In genomic region chr4:80232707-80233370, GRCh38 we compare ENCODE assay signal across 18 cellular contexts. TPM values are rescaled to one million over a fixed set of nuclear protein-coding genes. Genes with fewer than 3 reads are reported as not detected.
DNase-seq lines count a peak whose midpoint lies in the region; ATAC-seq, FAIRE-seq and TF ChIP-seq lines count a peak whose summit lies in the region.
"Had no signal": no experiment of that assay in that cellular context is flagged by ENCODE, and none has a peak within 500 bp of the region (broad histone marks: within the 10 kb centered on the region; RNA-seq: fewer than 3 reads in every experiment).

No MANE protein-coding gene starts in this region.

- no peaks in the 10 kb centered on the region for H3K9me3 Mint-ChIP-seq in HFFc6
- H3K9me3 Mint-ChIP-seq: CD4-positive, alpha-beta T cell; H9 had no signal

- in situ Hi-C loops in K562 (cut with MboI), result no loop called here

- TF ChIP-seq POLR2A in K562 (conservative IDR thresholded peaks at IDR 0.05), result peak; percentile 60; the same call in 1 of the 2 replicates

- H4K20me1 ChIP-seq in K562 (replicated peaks; ENCODE audit: control insufficient read depth, insufficient read depth, low read length), result no peaks in the 10 kb centered on the region

- H3K9me1 ChIP-seq in K562 (ENCODE audit: control insufficient read depth, insufficient read depth, low read length), result no peaks in the 10 kb centered on the region

- ATAC-seq in K562, result peak; percentile 62
- no peak for ATAC-seq in GM21619 (IDR thresholded peaks at IDR 0.05; ENCODE audit: unreplicated experiment)
- ATAC-seq in GM18498 (IDR thresholded peaks at IDR 0.05; ENCODE audit: unreplicated experiment), result no peak

- H3K36me3 ChIP-seq in MG63 (no peaks in the 10 kb centered on the region), K562 (ENCODE audit: control insufficient read depth, insufficient read depth, low read length) (no peaks in the 10 kb centered on the region)

- 0 out of 2 replicates have a peak overlapping the region, but pooled peaks have one; percentile 26 for H3K4me2 ChIP-seq in K562 (ENCODE audit: insufficient read depth, low read length)

- peak overlapping the region; percentile 18 for H3K4me3 ChIP-seq in MG63
- no peak overlapping the region for H3K4me3 ChIP-seq in K562

- no peak overlapping the region for H3K9ac ChIP-seq in K562 (ENCODE audit: insufficient read depth in 1 of 2, low read depth in 2 of 2, low read length in 2 of 2)

- TSS peak; percentile 96 for BruUV-seq in K562 (replicated peaks; lab: Mats Ljungman, UMichigan)

- peaks cover 39% of the 10 kb centered on the region; the same call in 1 of the 2 replicates for H3K4me1 Mint-ChIP-seq in HFFc6 (ENCODE audit: low read depth)
- H3K4me1 Mint-ChIP-seq: H9 had no signal

- CTCF ChIA-PET in K562 (lab: Yijun Ruan, JAX; ENCODE audit: low intra/inter-chr PET ratio), result no interaction called here

- peaks cover 4 to 18% of the 10 kb centered on the region in 2 experiments; a peak in 4 of 5 replicates for H3K4me1 ChIP-seq in K562 (replicated peaks in 1 of 2; ENCODE audit: control insufficient read depth in 2 of 2, insufficient read depth in 2 of 2, low read length in 2 of 2)
- H3K4me1 ChIP-seq: Caco-2 had no signal

- DNase-seq in HFFc6 (no peak), MG63 (no peak), K562 (ENCODE audit: extremely low read depth in 1 of 4, low spot score in 3 of 4) (no peak), activated T-cell treated with anti-CD3 and anti-CD28 coated beads for 4 hours (no peak), NOMO-1 (lab: John Stamatoyannopoulos, UW; ENCODE audit: unreplicated experiment in 2 of 2) (no peak)
- DNase-seq: AML-193; Caco-2; CD4-positive, alpha-beta T cell; H9 had no signal

- peak overlapping the region; percentile 93 for H2AFZ ChIP-seq in K562 (ENCODE audit: low read depth, low read length)

- FAIRE-seq in K562 (lab: Jason Lieb, UNC), result no peak
- FAIRE-seq: A204.1, D721Med, GM12891, GM18507, H1 had no signal

- WGBS in K562 (ENCODE audit: insufficient coverage, low coverage, missing lambda C conversion rate), result 33% methylated on average over 2 of the region's 2 CpGs

- no peak for TF ChIP-seq RAD21 in K562 (CRISPR knock-in tag; conservative IDR thresholded peaks at IDR 0.05 in 1 of 2, IDR thresholded peaks at IDR 0.05 in 1 of 2)

- H3K27me3 Mint-ChIP-seq in HFFc6 (ENCODE audit: insufficient read depth), result no peaks in the 10 kb centered on the region

- POLR2A ChIA-PET in K562 (lab: Yijun Ruan, JAX), result no interaction called here

- H3K27ac Mint-ChIP-seq in HFFc6, result peak overlapping the region; percentile 85
- H3K27ac Mint-ChIP-seq: CD4-positive, alpha-beta T cell; H9 had no signal

- H3K9me3 ChIP-seq in MG63 (no peaks in the 10 kb centered on the region), K562 (replicated peaks; ENCODE audit: control insufficient read depth, insufficient read depth, low read depth, low read length) (no peaks in the 10 kb centered on the region)
- H3K9me3 ChIP-seq: Caco-2 had no signal

- no peaks in the 10 kb centered on the region for H3K36me3 Mint-ChIP-seq in HFFc6 (ENCODE audit: low read depth)

- no peak for TF ChIP-seq CTCF in HFFc6 (IDR thresholded peaks at IDR 0.05)
- no peak for TF ChIP-seq CTCF in K562 (IDR thresholded peaks at IDR 0.05 in 2 of 3, conservative IDR thresholded peaks at IDR 0.05 in 1 of 3; ENCODE audit: insufficient read depth in 2 of 3, low read depth in 1 of 3, low read length in 3 of 3)

- peak overlapping the region; percentile 44; the same call in 2 of the 3 replicates for H3K27ac ChIP-seq in K562 (ENCODE audit: extremely low read depth, low read depth, low read length)
- H3K27ac ChIP-seq: C4-2B had no signal

- intact Hi-C loops in K562 (cut with micrococcal nuclease), result no loop called here

- H3K79me2 ChIP-seq in K562 (ENCODE audit: control insufficient read depth, insufficient read depth, low read length), result no peaks in the 10 kb centered on the region

- H3K27me3 ChIP-seq in MG63 (no peaks in the 10 kb centered on the region), K562 (ENCODE audit: control insufficient read depth in 2 of 2, insufficient read depth in 2 of 2, low read length in 2 of 2) (no peaks in the 10 kb centered on the region)

- no peak for TF ChIP-seq EP300 in K562 (IDR thresholded peaks at IDR 0.05; ENCODE audit: low read length)

- H3K4me3 Mint-ChIP-seq in HFFc6, result peak overlapping the region; percentile 59
- H3K4me3 Mint-ChIP-seq: CD4-positive, alpha-beta T cell; H9 had no signal

TF ChIP-seq in K562, 482 proteins besides CTCF, POLR2A, EP300 and RAD21 (continues in another document):
- 0 out of 2 replicates have a peak, but pooled peaks have one; percentile 24 for TF ChIP-seq POLR2AphosphoS5 (IDR thresholded peaks at IDR 0.05; ENCODE audit: control insufficient read depth, insufficient read depth, low read depth, low read length)
- TF ChIP-seq CEBPB (tag; IDR thresholded peaks at IDR 0.05), result peak; percentile 75
- TF ChIP-seq ZFPM2 (CRISPR knock-in tag; IDR thresholded peaks at IDR 0.05), result no peak
- no peak for TF ChIP-seq CREM (IDR thresholded peaks at IDR 0.05; ENCODE audit: low read depth)
- no peak for TF ChIP-seq ARID1B (IDR thresholded peaks at IDR 0.05)
- TF ChIP-seq RBFOX2 (IDR thresholded peaks at IDR 0.05; ENCODE audit: low read depth, low read length), result peak; percentile 38; the same call in 1 of the 2 replicates
- TF ChIP-seq NFATC3 (IDR thresholded peaks at IDR 0.05), result no peak
- no peak for TF ChIP-seq NBN (IDR thresholded peaks at IDR 0.05; ENCODE audit: low read depth)
- peak; percentile 77 for TF ChIP-seq TBP (optimal IDR thresholded peaks at IDR 0.05; ENCODE audit: low read depth, low read length)
- TF ChIP-seq SAFB (IDR thresholded peaks at IDR 0.05; ENCODE audit: borderline replicate concordance, low read depth, low read length), result no peak
- TF ChIP-seq CC2D1A (IDR thresholded peaks at IDR 0.05), result no peak
- TF ChIP-seq BRCA1 (IDR thresholded peaks at IDR 0.05), result no peak
- no peak for TF ChIP-seq BRCA1 (CRISPR knock-in tag; IDR thresholded peaks at IDR 0.05)

RNA-seq across cellular contexts. Expression of gene FGF5, which starts 33.6 kb away (rescaled TPM):
- 100 to 1,000 TPM; 248 to 569 (median 522) TPM for total RNA-seq in HFFc6 (2021; fragmentation: NEBNext Ultra II Directional; extraction: Animal tissue kit (Norgen Biotek cat#: 25700))
- 19.4 and 20.8 TPM in 2 replicates for total RNA-seq in MG63 (2014; rRNA removed; shearing (Covaris generic); ENCODE audit: low replicate concordance)
- total RNA-seq in K562 (2011; cell fraction: chromatin; rRNA removed; ENCODE audit: low replicate concordance), result 3.0 and 3.2 TPM in 2 replicates
- total RNA-seq in K562 (2011; cell fraction: nucleolus; rRNA removed), result 2.0 and 3.2 TPM in 2 replicates
- total RNA-seq in K562 (2011; cell fraction: nucleoplasm; rRNA removed), result 3.2 and 6.8 TPM in 2 replicates
- total RNA-seq in K562 (2014; rRNA removed) (0.37 and 0.41 TPM in 2 replicates), K562 (2014; rRNA removed; fragmentation: Illumina TruSeq; extraction: Trizol) (1.1 and 1.4 TPM in 2 replicates), K562 (2015; rRNA removed; fragmentation: Illumina TruSeq; extraction: Trizol) (0.68 and 0.76 TPM in 2 replicates), K562 (2021) (2.0 and 2.7 TPM in 2 replicates)
- polyA plus RNA-seq in K562 (2011; rRNA removed) (2.2 and 2.7 TPM in 2 replicates), K562 (2014; fragmentation: Illumina TruSeq; extraction: Trizol) (1.4 TPM in 2 replicates), K562 (2014; fragmentation: Nextera tagmentation; extraction: Ambion mirVana) (under 1 TPM; 0.38 to 0.61 TPM), K562 (2014; rRNA removed) (1.1 and 1.2 TPM in 2 replicates)
- 1.3 and 3.6 TPM in 2 replicates for polyA plus RNA-seq in K562 (2011; cell fraction: cytosol; rRNA removed)
- polyA plus RNA-seq in K562 (2011; cell fraction: nucleus; rRNA removed), result 0.93 and 2.8 TPM in 2 replicates
- 1.2 and 2.4 TPM in 2 replicates for polyA plus RNA-seq in K562 (2012)
- 2.2 and 2.5 TPM in 2 replicates for polyA minus RNA-seq in K562 (2011; rRNA and poly(A)+ RNA removed)
- 1.7 and 4.0 TPM in 2 replicates for polyA minus RNA-seq in K562 (2011; cell fraction: cytosol; rRNA and poly(A)+ RNA removed)
- 3.9 and 6.6 TPM in 2 replicates for polyA minus RNA-seq in K562 (2011; cell fraction: nucleus; rRNA and poly(A)+ RNA removed)
- total RNA-seq: Caco-2, H1, H9, HT-29 had no signal
- polyA plus RNA-seq: H1 had no signal

RNA-seq across cellular contexts. Expression of gene PRDM8, which starts 35.5 kb away (rescaled TPM):
- total RNA-seq in HFFc6 (2021; fragmentation: NEBNext Ultra II Directional; extraction: Animal tissue kit (Norgen Biotek cat#: 25700)), result 10 to 100 TPM; 20.4 to 25.4 (median 23.9) TPM
- total RNA-seq in MG63 (2014; rRNA removed; shearing (Covaris generic); ENCODE audit: low replicate concordance), result 0.49 and 3.6 TPM in 2 replicates
- not detected in 2 replicates for total RNA-seq in K562 (2011; cell fraction: chromatin; rRNA removed; ENCODE audit: low replicate concordance)
- not detected in 2 replicates for total RNA-seq in K562 (2011; cell fraction: nucleolus; rRNA removed)
- total RNA-seq in K562 (2011; cell fraction: nucleoplasm; rRNA removed), result not detected in 2 replicates
- not detected in 2 replicates for total RNA-seq in K562 (2014; rRNA removed)
- not detected in 2 replicates for total RNA-seq in K562 (2014; rRNA removed; fragmentation: Illumina TruSeq; extraction: Trizol)
- total RNA-seq in K562 (2015; rRNA removed; fragmentation: Illumina TruSeq; extraction: Trizol), result not detected in 2 replicates
- 0.07 and 0.40 TPM in 2 replicates for total RNA-seq in K562 (2021)
- not detected in 2 replicates for polyA plus RNA-seq in K562 (2011; rRNA removed)
- polyA plus RNA-seq in K562 (2011; cell fraction: cytosol; rRNA removed), result not detected in 2 replicates
- polyA plus RNA-seq in K562 (2011; cell fraction: nucleus; rRNA removed), result not detected in 2 replicates
- not detected in 2 replicates for polyA plus RNA-seq in K562 (2012)
- not detected in 2 replicates for polyA plus RNA-seq in K562 (2014; fragmentation: Illumina TruSeq; extraction: Trizol)
- not detected for polyA plus RNA-seq in K562 (2014; fragmentation: Nextera tagmentation; extraction: Ambion mirVana)
- polyA plus RNA-seq in K562 (2014; rRNA removed), result not detected in 2 replicates
- polyA minus RNA-seq in K562 (2011; rRNA and poly(A)+ RNA removed), result not detected in 2 replicates
- not detected in 2 replicates for polyA minus RNA-seq in K562 (2011; cell fraction: cytosol; rRNA and poly(A)+ RNA removed)
- not detected in 2 replicates for polyA minus RNA-seq in K562 (2011; cell fraction: nucleus; rRNA and poly(A)+ RNA removed)
- total RNA-seq: Caco-2, H1, H9 had no signal
- polyA plus RNA-seq: H1 had no signal

Comparison
In these comparisons a context has a peak if more than half of its experiments do, and no peak if none do; other contexts are left out.
1. RNA of gene FGF5, which starts 33.6 kb away (total RNA-seq): 248 to 569 TPM in HFFc6; 19.4 to 20.8 TPM in MG63 and 0.37 to 6.8 TPM in K562; every median in the first group is over 10 times any median in the second.